In the genomic region with DNA sequence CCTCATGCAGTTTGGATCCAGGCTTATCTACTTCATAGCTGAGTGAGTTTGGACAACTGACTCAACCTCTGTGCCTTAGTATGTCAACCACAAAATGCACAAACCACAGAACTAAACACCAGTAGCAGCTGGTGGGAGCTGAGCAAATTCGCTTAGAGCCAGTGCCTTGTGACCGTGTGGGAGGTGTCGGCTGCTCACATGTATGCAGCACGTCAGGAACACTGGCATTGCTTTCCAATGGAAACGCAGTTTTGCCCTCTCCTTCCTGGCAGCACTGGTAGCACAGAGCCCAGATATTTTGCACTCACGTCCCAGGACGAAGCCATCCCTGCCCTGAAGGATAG, we compare ENCODE assay signal across 1 cellular context.
A peak's percentile ranks its signal among the peaks of the same experiment; 100 is the strongest.
TF ChIP-seq lines count a peak whose summit lies in the region.

No MANE protein-coding gene starts in this region.

TF ChIP-seq in GM12878, 131 proteins besides CTCF, POLR2A, EP300 and RAD21 (continued from another document):
- TF ChIP-seq IRF5 (IDR thresholded peaks at IDR 0.05; ENCODE audit: borderline replicate concordance) (no peak), ZNF24 (IDR thresholded peaks at IDR 0.05) (no peak), IKZF1 (conservative IDR thresholded peaks at IDR 0.05) (peak; percentile 94), NR2F1 (conservative IDR thresholded peaks at IDR 0.05) (0 out of 2 replicates have a peak, but pooled peaks have one; percentile 56), JUND (IDR thresholded peaks at IDR 0.05; ENCODE audit: low read depth, low read length) (no peak), EED (IDR thresholded peaks at IDR 0.05; ENCODE audit: low read depth) (no peak), IKZF2 (IDR thresholded peaks at IDR 0.05) (peak; percentile 71 to 76; a peak in 2 of 4 replicates)
